In the genomic region with DNA sequence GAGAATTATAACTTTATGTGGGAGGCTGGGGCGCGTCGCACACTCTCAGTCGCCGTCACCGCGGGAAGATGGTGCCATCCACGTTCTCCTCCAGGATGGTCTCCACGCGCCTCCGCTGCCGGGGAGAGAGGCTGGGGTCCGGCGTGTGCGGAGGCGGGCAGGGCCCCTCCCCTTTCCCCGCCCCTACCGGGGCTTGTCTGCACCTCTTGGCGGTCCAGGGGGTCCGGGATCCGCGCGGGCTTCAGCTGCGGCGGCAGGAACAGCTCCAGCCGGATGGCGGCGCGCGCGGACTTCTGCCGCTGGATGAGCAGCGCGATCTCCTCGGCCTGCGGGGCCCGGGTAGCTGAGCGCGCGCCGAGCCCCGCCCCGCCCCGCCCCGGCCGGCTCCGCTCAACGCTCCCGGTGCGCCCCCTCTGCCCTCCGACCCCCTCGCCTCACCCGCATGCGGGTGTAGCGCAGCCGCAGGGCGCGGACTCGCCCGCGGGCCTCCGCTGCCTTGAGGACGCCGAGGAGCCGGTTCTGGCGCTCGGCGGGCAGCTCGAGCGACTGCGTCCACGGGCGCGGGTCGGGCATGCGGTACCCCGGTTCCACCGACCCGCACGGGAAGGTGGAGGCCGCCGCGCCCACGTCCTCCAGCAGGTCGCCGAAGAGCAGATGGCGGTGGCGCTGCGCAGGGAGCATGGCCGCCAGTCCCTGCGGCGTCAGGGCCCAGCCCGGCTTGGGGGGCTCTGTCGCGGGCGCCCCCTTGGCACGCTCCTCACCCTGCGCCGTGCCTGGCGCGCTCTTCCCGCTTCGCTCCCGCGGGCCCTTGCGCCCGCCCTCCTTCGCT, we compare ENCODE assay signal across 8 cellular contexts. TPM values are rescaled to one million over a fixed set of nuclear protein-coding genes. Genes with fewer than 3 reads are reported as not detected.
DNase-seq lines count a peak whose midpoint lies in the region; ATAC-seq and TF ChIP-seq lines count a peak whose summit lies in the region.

No MANE protein-coding gene starts in this region.

- H3K4me1 Mint-ChIP-seq in brain, result peaks cover 42% of the 10 kb centered on the region

- peak overlapping the region in 1 of 5 experiments; percentile 19 for H3K27ac Mint-ChIP-seq in brain

- peak overlapping the region; percentile 73 to 81 (median 74) for H3K4me3 Mint-ChIP-seq in brain

- DNase-seq in GM06990 (ENCODE audit: extremely low read depth, insufficient read length) (peak; percentile 73), NCI-H1694 (lab: John Stamatoyannopoulos, UW) (peak; percentile 38), T1000 (lab: John Stamatoyannopoulos, UW) (peak; percentile 38)

- H3K4me3 ChIP-seq in GM06990 (replicated peaks; ENCODE audit: low read depth, low read length) (peak overlapping the region; percentile 37), iPS-11a (ENCODE audit: low read depth, low read length) (peak overlapping the region; percentile 53), skeletal muscle tissue (ENCODE audit: low read length in 3 of 3) (peak overlapping the region in 2 of 3 donors; percentile 49 to 61)

- peaks cover 61% of the 10 kb centered on the region for H3K27me3 Mint-ChIP-seq in brain

- H3K9me3 ChIP-seq in skeletal muscle tissue (ENCODE audit: control insufficient read depth in 3 of 3, low read length in 3 of 3), result peaks cover 0 to 4% (median 0%) of the 10 kb centered on the region in 3 donors

- peaks cover 4% of the 10 kb centered on the region for H3K27me3 ChIP-seq in GM06990 (replicated peaks; ENCODE audit: control insufficient read depth, insufficient read depth, low read length)
- H3K27me3 ChIP-seq in skeletal muscle tissue (ENCODE audit: control insufficient read depth in 3 of 3, insufficient read depth in 3 of 3, low read length in 3 of 3), result peaks cover 38 to 52% (median 42%) of the 10 kb centered on the region in 3 donors

- H3K9me3 Mint-ChIP-seq in brain, result peaks cover 0 to 12% (median 8%) of the 10 kb centered on the region in 5 experiments

- H3K36me3 ChIP-seq in GM06990 (ENCODE audit: control insufficient read depth, insufficient read depth, low read length) (no peaks in the 10 kb centered on the region), skeletal muscle tissue (ENCODE audit: control insufficient read depth in 3 of 3, insufficient read depth in 3 of 3, low read length in 3 of 3) (no peaks in the 10 kb centered on the region)

- peaks cover 14 to 24% (median 24%) of the 10 kb centered on the region in 3 donors for H3K4me1 ChIP-seq in skeletal muscle tissue (ENCODE audit: control insufficient read depth in 3 of 3, insufficient read depth in 3 of 3, low read length in 3 of 3)

- H3K27ac ChIP-seq in skeletal muscle tissue (ENCODE audit: low read depth, low read length), result no peak overlapping the region

- peak overlapping the region in 1 of 3 donors; percentile 45 for H3K9ac ChIP-seq in skeletal muscle tissue (ENCODE audit: low read depth in 1 of 3, low read length in 3 of 3)

- no peaks in the 10 kb centered on the region for H3K36me3 Mint-ChIP-seq in brain

- ATAC-seq in HG03432 (IDR thresholded peaks at IDR 0.05; ENCODE audit: unreplicated experiment) (no peak), GM19452 (IDR thresholded peaks at IDR 0.05; ENCODE audit: unreplicated experiment) (no peak)

- peak; percentile 67 for TF ChIP-seq CTCF in GM06990 (IDR thresholded peaks at IDR 0.05; ENCODE audit: insufficient read depth, low read length, poor library complexity, severe bottlenecking)
- TF ChIP-seq CTCF in brain (conservative IDR thresholded peaks at IDR 0.05), result peak; percentile 75 to 84

RNA-seq across cellular contexts. Expression of gene LKAAEAR1, which starts 0.6 kb away (rescaled TPM):
- polyA plus RNA-seq in brain (ENCODE audit: insufficient read depth, low read depth, low replicate concordance), result 0.97 TPM
- total RNA-seq in skeletal muscle tissue, result 1.0 TPM

RNA-seq across cellular contexts. Expression of gene OPRL1, which starts 3.7 kb away (rescaled TPM):
- polyA plus RNA-seq in brain (ENCODE audit: insufficient read depth, low read depth, low replicate concordance), result 10.8 TPM
- total RNA-seq in skeletal muscle tissue, result 0.52 TPM

RNA-seq across cellular contexts. Expression of gene RGS19, which starts 4.3 kb away (rescaled TPM):
- polyA plus RNA-seq in brain (ENCODE audit: insufficient read depth, low read depth, low replicate concordance), result 14.7 TPM
- 5.2 TPM for total RNA-seq in skeletal muscle tissue

RNA-seq across cellular contexts. Expression of gene TCEA2, which starts 20.6 kb away (rescaled TPM):
- polyA plus RNA-seq in brain (ENCODE audit: insufficient read depth, low read depth, low replicate concordance), result 238 TPM
- total RNA-seq in skeletal muscle tissue, result 8.4 TPM

RNA-seq across cellular contexts. Expression of gene NPBWR2, which starts 23.8 kb away (rescaled TPM):
- not detected for polyA plus RNA-seq in brain (ENCODE audit: insufficient read depth, low read depth, low replicate concordance)
- not detected for total RNA-seq in skeletal muscle tissue
